In genomic region chr16:89326721-89327120, GRCh38 we compare ENCODE assay signal across 1 cellular context.
TF ChIP-seq lines count a peak whose summit lies in the region.

No MANE protein-coding gene starts in this region.

TF ChIP-seq in GM23338, 12 proteins besides CTCF, POLR2A, EP300 and RAD21 (continued from another document):
- TF ChIP-seq ZNF462 (CRISPR knock-in tag; IDR thresholded peaks at IDR 0.05) = no peak
- no peak for TF ChIP-seq EZH2phosphoT487 (IDR thresholded peaks at IDR 0.05; ENCODE audit: unreplicated experiment)
- no peak for TF ChIP-seq REST (IDR thresholded peaks at IDR 0.05; ENCODE audit: unreplicated experiment)
- no peak for TF ChIP-seq JUNB (IDR thresholded peaks at IDR 0.05; ENCODE audit: unreplicated experiment)
- no peak for TF ChIP-seq POLR2AphosphoS5 (IDR thresholded peaks at IDR 0.05; ENCODE audit: low read depth)
- no peak for TF ChIP-seq NANOG (IDR thresholded peaks at IDR 0.05; ENCODE audit: borderline replicate concordance)
- TF ChIP-seq ETS1 (IDR thresholded peaks at IDR 0.05) = no peak
